In genomic region chr20:43320536-43320935, GRCh38 we compare ENCODE assay signal across 20 cellular contexts.
"Had no signal": no experiment of that assay in that cellular context is flagged by ENCODE, and none has a peak within 500 bp of the region (broad histone marks: within the 10 kb centered on the region; RNA-seq: fewer than 3 reads in every experiment).

No MANE protein-coding gene starts in this region.

- H3K36me3 ChIP-seq: gastrocnemius medialis, heart right ventricle, left lung, lower lobe of right lung, pancreas had no signal

- ATAC-seq: esophagus mucosa; gastrocnemius medialis; left lung; lower lobe of right lung; natural killer cell treated with Interleukin-12 subunit alpha and Interleukin-12 subunit beta and Interleukin-15 and Interleukin-18, amount 100 ng/mL, for 72 hours; right cardiac atrium had no signal

- DNase-seq: cortex of kidney; dorsolateral prefrontal cortex; effector CD8-positive, alpha-beta T cell; gastrocnemius medialis; heart right ventricle; hypothalamus; islet precursor cell; left lung; lower lobe of right lung; midbrain; occipital lobe; pancreas; right cardiac atrium; stimulated activated CD4-positive, alpha-beta T cell treated with anti-CD3 and anti-CD28 coated beads, Interleukin-2, amount 100 ng/mL, for 48 hours; stimulated activated naive CD4-positive, alpha-beta T cell treated with Interleukin-2 at 50 U/mL for 16 hours; trophoblast cell had no signal

- H3K27ac ChIP-seq: dorsolateral prefrontal cortex, gastrocnemius medialis, heart right ventricle, left lung, lower lobe of right lung, pancreas had no signal

- H3K4me2 ChIP-seq: smooth muscle cell had no signal

- H3K27me3 ChIP-seq: gastrocnemius medialis, pancreas had no signal

- H3K4me3 ChIP-seq: dorsolateral prefrontal cortex, gastrocnemius medialis, heart right ventricle, left lung, lower lobe of right lung, pancreas, smooth muscle cell had no signal

- FAIRE-seq: endometrium, pancreas had no signal

- H3K9me3 ChIP-seq: gastrocnemius medialis, heart right ventricle, left lung, lower lobe of right lung, pancreas had no signal

- H3K4me1 ChIP-seq: gastrocnemius medialis, heart right ventricle, left lung, lower lobe of right lung, pancreas had no signal
